ENCODE assay signal across 23 cellular contexts in genomic region chr1:53705446-53706096, GRCh38. TPM values are rescaled to one million over a fixed set of nuclear protein-coding genes. Genes with fewer than 3 reads are reported as not detected.
"Had no signal": no experiment of that assay in that cellular context is flagged by ENCODE, and none has a peak within 500 bp of the region (broad histone marks: within the 10 kb centered on the region; RNA-seq: fewer than 3 reads in every experiment).

No MANE protein-coding gene starts in this region.

- DNase-seq: activated CD4-positive, alpha-beta memory T cell treated with anti-CD3 and anti-CD28 coated beads, Interleukin-2, amount 10 ng/mL, durations not matched to agents 7 days and 5 days; activated CD4-positive, alpha-beta T cell treated with anti-CD3 and anti-CD28 coated beads, Interleukin-2, amount 10 ng/mL, durations not matched to agents 24 days and 14 days; activated effector memory CD4-positive, alpha-beta T cell treated with Interleukin-2 at 50 U/mL for 16 hours; activated naive CD4-positive, alpha-beta T cell treated with anti-CD3 and anti-CD28 coated beads for 36 hours; activated T-cell treated with anti-CD3 and anti-CD28 coated beads, Interleukin-2, amount 50 U/mL, for 72 hours; amygdala; cortex of kidney; heart right ventricle; immature natural killer cell; lower lobe of right lung; mucosa of descending colon; occipital lobe; small intestine; stimulated activated CD4-positive, alpha-beta T cell treated with anti-CD3 and anti-CD28 coated beads, Interleukin-2, amount 100 ng/mL, for 24 hours; stimulated activated naive CD8-positive, alpha-beta T cell treated with anti-CD3 and anti-CD28 coated beads, Interleukin-15, amount 100 ng/mL, for 72 hours; T1000; tibial artery had no signal

- H3K4me3 ChIP-seq: heart right ventricle, lower lobe of right lung, mucosa of descending colon, tibial artery had no signal

- H3K4me1 ChIP-seq: heart right ventricle, lower lobe of right lung, tibial artery had no signal

- H3K36me3 ChIP-seq: heart right ventricle, lower lobe of right lung, tibial artery had no signal

- H3K9me3 ChIP-seq: heart right ventricle, lower lobe of right lung, mucosa of descending colon, tibial artery had no signal

- ATAC-seq: activated CD4-positive, CD25-positive, alpha-beta regulatory T cell treated with anti-CD3 and anti-CD28 coated beads, Interleukin-2, amount 50 U/mL, for 24 hours; activated T-cell treated with anti-CD3 and anti-CD28 coated beads, Interleukin-2, amount 50 U/mL, for 72 hours; heart right ventricle; lower lobe of right lung; mucosa of descending colon; sciatic nerve; stimulated activated effector memory CD8-positive, alpha-beta T cell treated with anti-CD3 and anti-CD28 coated beads, Interleukin-12 subunit alpha, Interleukin-12 subunit beta, amount 100 ng/mL, for 72 hours; stimulated activated naive CD8-positive, alpha-beta T cell treated with anti-CD3 and anti-CD28 coated beads, Interleukin-15, amount 100 ng/mL, for 72 hours had no signal

- H3K27ac ChIP-seq: epithelial cell of prostate, heart right ventricle, lower lobe of right lung, tibial artery had no signal

RNA-seq across cellular contexts. Expression of gene GLIS1, which starts 33.4 kb away (rescaled TPM):
- total RNA-seq: activated CD4-positive, alpha-beta memory T cell treated with anti-CD3 and anti-CD28 coated beads, Interleukin-2, amount 10 ng/mL, durations not matched to agents 7 days and 5 days; activated CD4-positive, alpha-beta T cell treated with anti-CD3 and anti-CD28 coated beads, Interleukin-2, amount 10 ng/mL, durations not matched to agents 24 days and 14 days; activated naive CD4-positive, alpha-beta T cell treated with anti-CD3 and anti-CD28 coated beads for 36 hours; activated T-cell treated with anti-CD3 and anti-CD28 coated beads, Interleukin-2, amount 50 U/mL, for 72 hours; left lobe of liver; lower lobe of right lung; occipital lobe had no signal
- polyA plus RNA-seq: immature natural killer cell, neural cell had no signal
